ENCODE assay signal across 13 cellular contexts in genomic region chr7:107933386-107934013, GRCh38. TPM values are rescaled to one million over a fixed set of nuclear protein-coding genes. Genes with fewer than 3 reads are reported as not detected.
A peak's percentile ranks its signal among the peaks of the same experiment; 100 is the strongest.
DNase-seq lines count a peak whose midpoint lies in the region; ATAC-seq and TF ChIP-seq lines count a peak whose summit lies in the region.
"Had no signal": no experiment of that assay in that cellular context is flagged by ENCODE, and none has a peak within 500 bp of the region (broad histone marks: within the 10 kb centered on the region; RNA-seq: fewer than 3 reads in every experiment).

No MANE protein-coding gene starts in this region.

- no peak for ATAC-seq in stimulated activated memory B cell treated with anti-CD40 and anti-IgM and Interleukin-4, amounts not matched to agents 10 μg/mL and 1 μg/mL and 100 μg/mL, for 72 hours
- ATAC-seq in GM21528 (IDR thresholded peaks at IDR 0.05; ENCODE audit: low FRiP score, unreplicated experiment) = no peak
- ATAC-seq in HG03378 (IDR thresholded peaks at IDR 0.05; ENCODE audit: unreplicated experiment) = no peak
- ATAC-seq: A549, HCT116 had no signal

- CTCF ChIA-PET in activated CD4-positive, alpha-beta T cell treated with anti-CD3 and anti-CD28 coated beads, Interleukin-2, amount 10 ng/mL, durations not matched to agents 7 days and 5 days (lab: Charles Lee) = no interaction called here

- H3K9me3 Mint-ChIP-seq in activated CD4-positive, alpha-beta T cell treated with anti-CD3 and anti-CD28 coated beads, Interleukin-2, amount 10 ng/mL, durations not matched to agents 7 days and 5 days = no peaks in the 10 kb centered on the region
- no peaks in the 10 kb centered on the region for H3K9me3 Mint-ChIP-seq in activated T-helper 2 cell treated with anti-CD3 and anti-CD28 coated beads, Interferon-gamma antibody, Interleukin-2, Interleukin-4, amounts not matched to agents 10 μg/mL and 5 μg/mL and 100 μg/mL, durations not matched to agents 14 hours and 24 hours and 36 hours
- H3K9me3 Mint-ChIP-seq in stimulated activated memory B cell treated with anti-CD40 and anti-IgM and Interleukin-4, amounts not matched to agents 10 μg/mL and 1 μg/mL and 100 μg/mL, for 72 hours = no peaks in the 10 kb centered on the region

- H3K4me1 Mint-ChIP-seq in activated CD4-positive, alpha-beta T cell treated with anti-CD3 and anti-CD28 coated beads, Interleukin-2, amount 10 ng/mL, durations not matched to agents 7 days and 5 days = no peaks in the 10 kb centered on the region
- H3K4me1 Mint-ChIP-seq in activated T-helper 2 cell treated with anti-CD3 and anti-CD28 coated beads, Interferon-gamma antibody, Interleukin-2, Interleukin-4, amounts not matched to agents 10 μg/mL and 5 μg/mL and 100 μg/mL, durations not matched to agents 14 hours and 24 hours and 36 hours (ENCODE audit: low read depth) = peaks cover 23% of the 10 kb centered on the region
- no peaks in the 10 kb centered on the region for H3K4me1 Mint-ChIP-seq in stimulated activated memory B cell treated with anti-CD40 and anti-IgM and Interleukin-4, amounts not matched to agents 10 μg/mL and 1 μg/mL and 100 μg/mL, for 72 hours

- intact Hi-C loops in activated T-helper 2 cell treated with anti-CD3 and anti-CD28 coated beads, Interferon-gamma antibody, Interleukin-2, Interleukin-4, amounts not matched to agents 10 μg/mL and 5 μg/mL and 100 μg/mL, durations not matched to agents 14 hours and 24 hours and 36 hours (cut with micrococcal nuclease) = loop anchor here (5.0 kb wide), 1 partner anchor 204 kb away; no protein-coding TSS in a partner anchor

- in situ Hi-C loops in GM13977 (cut with MboI; ENCODE audit: low pct_unique_long_range_greater_than_20kb, low sequenced_read_pairs, unreplicated experiment) = no loop called here

- POLR2A ChIA-PET in activated CD4-positive, alpha-beta T cell treated with anti-CD3 and anti-CD28 coated beads, Interleukin-2, amount 10 ng/mL, durations not matched to agents 7 days and 5 days (lab: Charles Lee) = no interaction called here

- no peak overlapping the region for H3K4me3 Mint-ChIP-seq in activated CD4-positive, alpha-beta T cell treated with anti-CD3 and anti-CD28 coated beads, Interleukin-2, amount 10 ng/mL, durations not matched to agents 7 days and 5 days
- no peak overlapping the region for H3K4me3 Mint-ChIP-seq in activated T-helper 2 cell treated with anti-CD3 and anti-CD28 coated beads, Interferon-gamma antibody, Interleukin-2, Interleukin-4, amounts not matched to agents 10 μg/mL and 5 μg/mL and 100 μg/mL, durations not matched to agents 14 hours and 24 hours and 36 hours (ENCODE audit: low read depth)
- H3K4me3 Mint-ChIP-seq in stimulated activated memory B cell treated with anti-CD40 and anti-IgM and Interleukin-4, amounts not matched to agents 10 μg/mL and 1 μg/mL and 100 μg/mL, for 72 hours = no peak overlapping the region

- no peaks in the 10 kb centered on the region for H3K27me3 Mint-ChIP-seq in activated CD4-positive, alpha-beta T cell treated with anti-CD3 and anti-CD28 coated beads, Interleukin-2, amount 10 ng/mL, durations not matched to agents 7 days and 5 days
- no peaks in the 10 kb centered on the region for H3K27me3 Mint-ChIP-seq in activated T-helper 2 cell treated with anti-CD3 and anti-CD28 coated beads, Interferon-gamma antibody, Interleukin-2, Interleukin-4, amounts not matched to agents 10 μg/mL and 5 μg/mL and 100 μg/mL, durations not matched to agents 14 hours and 24 hours and 36 hours (ENCODE audit: low read depth)
- no peaks in the 10 kb centered on the region for H3K27me3 Mint-ChIP-seq in stimulated activated memory B cell treated with anti-CD40 and anti-IgM and Interleukin-4, amounts not matched to agents 10 μg/mL and 1 μg/mL and 100 μg/mL, for 72 hours

- DNase-seq in activated CD4-positive, alpha-beta T cell treated with anti-CD3 and anti-CD28 coated beads, Interleukin-2, amount 10 ng/mL, durations not matched to agents 7 days and 5 days = no peak
- DNase-seq in activated CD4-positive, alpha-beta T cell treated with anti-CD3 and anti-CD28 coated beads, Interleukin-2, amount 50 U/mL, for 1 hour = no peak
- DNase-seq in activated T-helper 2 cell treated with anti-CD3 and anti-CD28 coated beads, Interferon-gamma antibody, Interleukin-2, Interleukin-4, amounts not matched to agents 10 μg/mL and 5 μg/mL and 100 μg/mL, durations not matched to agents 14 hours and 24 hours and 36 hours (ENCODE audit: low spot score) = no peak
- peak; percentile 50 for DNase-seq in iPS-NIHi7 (ENCODE audit: extremely low spot score)
- no peak for DNase-seq in GM13977 (ENCODE audit: low spot score)
- DNase-seq: anterior cingulate cortex, foreskin fibroblast, GF-D8 had no signal

- no peak for TF ChIP-seq CTCF in GM13977 (IDR thresholded peaks at IDR 0.05; ENCODE audit: extremely low read depth, insufficient read depth, missing control alignments)

- H3K27ac Mint-ChIP-seq in activated CD4-positive, alpha-beta T cell treated with anti-CD3 and anti-CD28 coated beads, Interleukin-2, amount 10 ng/mL, durations not matched to agents 7 days and 5 days = peak overlapping the region; percentile 42
- H3K27ac Mint-ChIP-seq in activated T-helper 2 cell treated with anti-CD3 and anti-CD28 coated beads, Interferon-gamma antibody, Interleukin-2, Interleukin-4, amounts not matched to agents 10 μg/mL and 5 μg/mL and 100 μg/mL, durations not matched to agents 14 hours and 24 hours and 36 hours = peak overlapping the region; percentile 42
- peak overlapping the region; percentile 32 for H3K27ac Mint-ChIP-seq in stimulated activated memory B cell treated with anti-CD40 and anti-IgM and Interleukin-4, amounts not matched to agents 10 μg/mL and 1 μg/mL and 100 μg/mL, for 72 hours

- H3K36me3 Mint-ChIP-seq in activated CD4-positive, alpha-beta T cell treated with anti-CD3 and anti-CD28 coated beads, Interleukin-2, amount 10 ng/mL, durations not matched to agents 7 days and 5 days (ENCODE audit: low read depth) = peaks cover 26% of the 10 kb centered on the region
- peaks cover 26% of the 10 kb centered on the region for H3K36me3 Mint-ChIP-seq in activated T-helper 2 cell treated with anti-CD3 and anti-CD28 coated beads, Interferon-gamma antibody, Interleukin-2, Interleukin-4, amounts not matched to agents 10 μg/mL and 5 μg/mL and 100 μg/mL, durations not matched to agents 14 hours and 24 hours and 36 hours (ENCODE audit: low read depth)
- H3K36me3 Mint-ChIP-seq in stimulated activated memory B cell treated with anti-CD40 and anti-IgM and Interleukin-4, amounts not matched to agents 10 μg/mL and 1 μg/mL and 100 μg/mL, for 72 hours = peaks cover 17% of the 10 kb centered on the region

RNA-seq across cellular contexts. Expression of gene DLD, which starts 42.5 kb away (rescaled TPM):
- 10 to 100 TPM; 54.1 to 60.5 TPM for total RNA-seq in activated CD4-positive, alpha-beta T cell treated with anti-CD3 and anti-CD28 coated beads, Interleukin-2, amount 10 ng/mL, durations not matched to agents 7 days and 5 days
- 104 and 108 TPM in 2 replicates for total RNA-seq in activated T-helper 2 cell treated with anti-CD3 and anti-CD28 coated beads, Interferon-gamma antibody, Interleukin-2, Interleukin-4, amounts not matched to agents 10 μg/mL and 5 μg/mL and 100 μg/mL, durations not matched to agents 14 hours and 24 hours and 36 hours
